ENCODE assay signal across 8 cellular contexts in the genomic region with DNA sequence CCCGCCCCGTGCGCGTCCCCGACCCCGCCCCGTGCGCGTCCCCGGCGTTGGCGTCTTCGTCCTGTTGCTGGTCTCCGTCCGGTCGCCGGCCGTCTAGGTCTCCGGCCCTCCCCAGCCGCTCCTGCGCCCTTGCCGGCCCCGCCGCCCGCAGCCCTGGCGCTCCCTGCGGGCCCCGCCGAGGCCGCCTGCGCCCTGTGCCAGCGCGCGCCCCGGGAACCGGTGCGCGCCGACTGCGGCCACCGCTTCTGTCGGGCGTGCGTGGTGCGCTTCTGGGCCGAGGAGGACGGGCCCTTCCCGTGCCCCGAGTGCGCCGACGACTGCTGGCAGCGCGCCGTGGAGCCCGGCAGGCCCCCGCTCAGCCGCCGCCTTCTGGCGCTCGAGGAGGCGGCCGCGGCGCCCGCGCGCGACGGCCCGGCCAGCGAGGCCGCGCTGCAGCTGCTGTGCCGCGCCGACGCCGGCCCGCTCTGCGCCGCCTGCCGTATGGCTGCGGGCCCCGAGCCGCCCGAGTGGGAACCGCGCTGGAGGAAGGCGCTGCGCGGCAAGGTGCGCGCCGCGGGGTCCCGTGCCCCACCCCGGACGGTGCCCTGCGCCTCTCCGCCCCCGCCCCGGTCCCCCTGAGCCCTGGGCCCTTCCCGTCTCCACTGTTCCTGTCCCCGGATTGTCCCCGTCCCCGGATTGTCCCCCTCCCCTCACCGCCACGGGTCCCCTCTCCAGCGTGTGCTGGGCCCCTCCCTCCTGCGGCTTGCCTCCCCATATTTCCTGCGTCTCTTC. TPM values are rescaled to one million over a fixed set of nuclear protein-coding genes. Genes with fewer than 3 reads are reported as not detected.
A peak's percentile ranks its signal among the peaks of the same experiment; 100 is the strongest.
DNase-seq lines count a peak whose midpoint lies in the region; ATAC-seq and TF ChIP-seq lines count a peak whose summit lies in the region.

A gene (plus strand): TSS at position 47 of the 771 bp plus-strand sequence.

- peak; percentile 83 for DNase-seq in DMS 273 (lab: John Stamatoyannopoulos, UW; ENCODE audit: unreplicated experiment)
- DNase-seq in DMS 273 treated with DMSO at 0.1 percent for 48 hours (lab: John Stamatoyannopoulos, UW): no peak
- DNase-seq in NCI-H2171 (lab: John Stamatoyannopoulos, UW): peak; percentile 48
- DNase-seq in activated gamma-delta T cell (lab: John Stamatoyannopoulos, UW): peak; percentile 63
- DNase-seq in Right ventricle myocardium inferior (ENCODE audit: missing footprints): peak; percentile 95
- DNase-seq in pons (ENCODE audit: low spot score): peak; percentile 49
- no peak for DNase-seq in vagina (ENCODE audit: extremely low spot score in 2 of 2)

- H3K4me1 ChIP-seq in vagina: peaks cover 57% of the 10 kb centered on the region

- H3K36me3 ChIP-seq in vagina: peaks cover 0 to 16% of the 10 kb centered on the region in 2 donors

- no peaks in the 10 kb centered on the region for H3K9me3 ChIP-seq in vagina

- no peak for TF ChIP-seq CTCF in vagina (IDR thresholded peaks at IDR 0.05)

- peak in 1 of 2 donors; percentile 37 for TF ChIP-seq POLR2A in vagina (IDR thresholded peaks at IDR 0.05)

- no peaks in the 10 kb centered on the region for H3K27me3 ChIP-seq in vagina

- H3K4me3 ChIP-seq in vagina: peak within 1 kb of the TSS; percentile 95 to 98

- intact Hi-C loops in Right ventricle myocardium inferior (cut with DNase I): loop anchor here (10.0 kb wide), 1 partner anchor 113 kb away; no protein-coding TSS in a partner anchor
- intact Hi-C loops in vagina (cut with DNase I): loop anchor here (10.0 kb wide), 2 partner anchors 113 to 353 kb away; no protein-coding TSS in a partner anchor

- H3K27ac ChIP-seq in vagina: peak within 1 kb of the TSS; percentile 99

- ATAC-seq in HG02571 (IDR thresholded peaks at IDR 0.05; ENCODE audit: unreplicated experiment) (peak; percentile 62), Right ventricle myocardium inferior (peak; percentile 91)

RNA-seq across cellular contexts. Expression of the gene that starts here (rescaled TPM):
- total RNA-seq in Right ventricle myocardium inferior (85.4 TPM), vagina (36.8 TPM)

Comparison
In these comparisons a context has a peak if more than half of its experiments do, and no peak if none do; other contexts are left out.
1. DNase-seq: peak in DMS 273 (single experiment), NCI-H2171 (single experiment), activated gamma-delta T cell (single experiment), Right ventricle myocardium inferior (single experiment) and pons (single experiment); none in DMS 273 treated with DMSO at 0.1 percent for 48 hours (single experiment) and vagina (0 of 2).